18 cellular contexts compared by ENCODE assay signal in genomic region chr2:212416126-212416525, GRCh38.
A peak's percentile ranks its signal among the peaks of the same experiment; 100 is the strongest.
DNase-seq lines count a peak whose midpoint lies in the region; ATAC-seq and TF ChIP-seq lines count a peak whose summit lies in the region.
"Had no signal": no experiment of that assay in that cellular context is flagged by ENCODE, and none has a peak within 500 bp of the region (broad histone marks: within the 10 kb centered on the region; RNA-seq: fewer than 3 reads in every experiment).

No MANE protein-coding gene starts in this region.

- H3K36me3 Mint-ChIP-seq in neural progenitor cell: peaks cover 11% of the 10 kb centered on the region
- H3K36me3 Mint-ChIP-seq: CD8-positive, alpha-beta memory T cell had no signal

- H3K79me2 ChIP-seq in neural progenitor cell (ENCODE audit: low read depth): no peaks in the 10 kb centered on the region

- DNase-seq in RPMI7951 (ENCODE audit: low read depth): peak; percentile 6
- peak; percentile 87 for DNase-seq in globus pallidus (ENCODE audit: low spot score)
- no peak for DNase-seq in neural progenitor cell (ENCODE audit: low spot score)
- no peak for DNase-seq in BE2C
- DNase-seq in NCI-H1694 (lab: John Stamatoyannopoulos, UW): no peak
- DNase-seq in mucosa of gallbladder (ENCODE audit: low spot score): no peak
- DNase-seq: CD8-positive, alpha-beta memory T cell; DMS79; HFFc6; NCI-H1417 treated with DMSO at 0.1 percent for 48 hours; NCI-H1930; NCI-H345; NCI-H524 treated with DMSO at 0.1 percent for 48 hours; PC-3; SIG-M5 had no signal

- no peak for TF ChIP-seq CTCF in neural progenitor cell (IDR thresholded peaks at IDR 0.05)
- no peak for TF ChIP-seq CTCF in BE2C (IDR thresholded peaks at IDR 0.05; ENCODE audit: low read depth, low read length)

- ATAC-seq in GM21423 (IDR thresholded peaks at IDR 0.05; ENCODE audit: unreplicated experiment): no peak
- ATAC-seq: PC-3 had no signal

- H3K4me1 ChIP-seq in neural progenitor cell (no peaks in the 10 kb centered on the region), BE2C (peaks cover 9% of the 10 kb centered on the region; the same call in 1 of the 2 replicates)

- H3K4me1 Mint-ChIP-seq in neural progenitor cell: no peaks in the 10 kb centered on the region
- H3K4me1 Mint-ChIP-seq: CD8-positive, alpha-beta memory T cell had no signal

- no peaks in the 10 kb centered on the region for H3K36me3 ChIP-seq in neural progenitor cell
- no peaks in the 10 kb centered on the region for H3K36me3 ChIP-seq in BE2C

- no peak overlapping the region for H3K27ac Mint-ChIP-seq in neural progenitor cell
- H3K27ac Mint-ChIP-seq: CD8-positive, alpha-beta memory T cell; HFFc6 had no signal

- no peaks in the 10 kb centered on the region for H3F3A ChIP-seq in neural progenitor cell (ENCODE audit: low read depth)

- H2AFZ ChIP-seq in neural progenitor cell (replicated peaks): peak overlapping the region; percentile 29

- H4K20me1 ChIP-seq in neural progenitor cell (ENCODE audit: low read depth): no peaks in the 10 kb centered on the region

- no peaks in the 10 kb centered on the region for H3K27me3 ChIP-seq in neural progenitor cell
- no peaks in the 10 kb centered on the region for H3K27me3 ChIP-seq in BE2C

- H3K9ac ChIP-seq in neural progenitor cell: no peak overlapping the region

- H3K4me3 ChIP-seq in neural progenitor cell: no peak overlapping the region
- no peak overlapping the region for H3K4me3 ChIP-seq in BE2C (ENCODE audit: low read depth, low read length)

- H3K4me3 Mint-ChIP-seq in neural progenitor cell: no peak overlapping the region
- H3K4me3 Mint-ChIP-seq: CD8-positive, alpha-beta memory T cell; HFFc6 had no signal

- no peak overlapping the region for H3K4me2 ChIP-seq in neural progenitor cell

- H3K27me3 Mint-ChIP-seq in neural progenitor cell (ENCODE audit: insufficient read depth, low read depth): peaks cover 3% of the 10 kb centered on the region
- H3K27me3 Mint-ChIP-seq: CD8-positive, alpha-beta memory T cell had no signal

- no peak overlapping the region for H3K27ac ChIP-seq in neural progenitor cell
- H3K27ac ChIP-seq: HL-60, RWPE1 had no signal

- H3K9me3 Mint-ChIP-seq in neural progenitor cell: peaks cover 4% of the 10 kb centered on the region
- H3K9me3 Mint-ChIP-seq: HFFc6 had no signal

- H3K9me3 ChIP-seq in neural progenitor cell (ENCODE audit: low read depth) (no peaks in the 10 kb centered on the region), BE2C (no peaks in the 10 kb centered on the region)

Comparison
In these comparisons a context has a peak if more than half of its experiments do, and no peak if none do; other contexts are left out.
1. DNase-seq: peak in RPMI7951 (single experiment) and globus pallidus (single experiment); none in neural progenitor cell (single experiment), BE2C (single experiment), NCI-H1694 (single experiment) and mucosa of gallbladder (single experiment).